16 cellular contexts compared by ENCODE assay signal in genomic region chr20:52749020-52749419, GRCh38.
"Had no signal": no experiment of that assay in that cellular context is flagged by ENCODE, and none has a peak within 500 bp of the region (broad histone marks: within the 10 kb centered on the region; RNA-seq: fewer than 3 reads in every experiment).

No MANE protein-coding gene starts in this region.

- H3K36me3 ChIP-seq: cardiac muscle cell, neural progenitor cell, ovary had no signal

- ATAC-seq: stimulated activated naive B cell treated with anti-CD40 and anti-IgM and Interleukin-4, amounts not matched to agents 10 μg/mL and 1 μg/mL and 100 μg/mL, for 72 hours; WTC11 had no signal

- H3K27me3 ChIP-seq: cardiac muscle cell, neural progenitor cell, ovary had no signal

- H3K27ac ChIP-seq: cardiac muscle cell, neural progenitor cell, ovary had no signal

- H3K9me3 ChIP-seq: ovary had no signal

- H3K9ac ChIP-seq: neural progenitor cell had no signal

- H3K4me3 ChIP-seq: cardiac muscle cell, lung, neural progenitor cell, ovary had no signal

- FAIRE-seq: colon, TTC549 had no signal

- DNase-seq: activated CD4-positive, alpha-beta memory T cell treated with anti-CD3 and anti-CD28 coated beads, Interleukin-2, amount 10 ng/mL, durations not matched to agents 7 days and 5 days; activated CD4-positive, alpha-beta T cell treated with anti-CD3 and anti-CD28 coated beads for 4 hours; activated naive CD4-positive, alpha-beta T cell treated with anti-CD3 and anti-CD28 coated beads, Interleukin-2, amount 10 ng/mL, durations not matched to agents 7 days and 5 days; activated T-cell treated with anti-CD3 and anti-CD28 coated beads, Interleukin-2, amount 50 U/mL, for 24 hours; glutamatergic neuron; ovary; stimulated activated CD4-positive, alpha-beta T cell treated with anti-CD3 and anti-CD28 coated beads, Interleukin-2, amount 100 ng/mL, for 48 hours; stimulated activated naive B cell treated with anti-CD40 and anti-IgM and Interleukin-4, amounts not matched to agents 10 μg/mL and 1 μg/mL and 100 μg/mL, for 72 hours; T-helper 2 cell; trophoblast cell had no signal
